Comparison of ENCODE assay signal across 8 cellular contexts in the genomic region with DNA sequence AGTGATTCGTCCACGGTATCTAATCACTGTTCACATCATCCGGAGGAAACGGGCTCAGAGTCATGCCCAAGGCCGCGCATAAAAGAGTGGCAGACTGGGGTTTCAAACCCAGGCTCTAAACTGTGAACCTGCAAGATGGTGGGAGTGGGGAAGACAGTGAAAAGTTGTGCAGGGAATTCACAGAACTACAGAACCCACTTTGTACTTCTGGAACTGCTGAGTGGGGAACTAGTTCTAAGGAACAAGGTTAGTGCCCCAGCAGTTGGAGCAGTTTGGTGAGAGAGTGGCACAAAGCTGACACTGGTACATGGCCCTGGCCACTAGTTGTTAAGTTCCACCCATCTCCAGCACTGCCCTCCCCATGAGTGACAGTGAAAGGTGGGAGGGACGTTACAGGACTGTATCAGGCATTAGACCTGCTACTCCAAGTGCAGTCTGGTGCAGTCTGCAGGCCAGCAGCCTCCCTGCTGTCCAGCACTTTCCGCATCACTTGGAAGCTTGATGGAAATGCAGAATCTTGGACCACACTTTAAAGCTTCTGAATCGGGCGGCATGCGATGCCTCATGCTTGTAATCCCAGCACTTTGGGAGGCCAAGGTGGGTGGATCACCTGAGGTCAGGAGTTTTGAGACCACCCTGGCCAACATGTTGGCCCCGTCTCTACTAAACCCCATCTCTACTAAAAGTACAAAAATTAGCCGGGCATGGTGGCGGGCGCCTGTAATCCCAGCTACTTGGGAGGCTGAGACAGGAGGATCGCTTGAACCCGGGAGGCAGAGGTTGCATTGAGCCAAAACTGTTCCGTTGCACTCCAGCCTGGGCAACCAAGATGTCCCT. TPM values are rescaled to one million over a fixed set of nuclear protein-coding genes. Genes with fewer than 3 reads are reported as not detected.
A peak's percentile ranks its signal among the peaks of the same experiment; 100 is the strongest.
DNase-seq lines count a peak whose midpoint lies in the region; ATAC-seq and TF ChIP-seq lines count a peak whose summit lies in the region.

No MANE protein-coding gene starts in this region.

- peak; percentile 13 for ATAC-seq in GM19395 (IDR thresholded peaks at IDR 0.05; ENCODE audit: unreplicated experiment)
- peak; percentile 37 for ATAC-seq in left ventricle myocardium superior
- no peak for ATAC-seq in GM21576 (IDR thresholded peaks at IDR 0.05; ENCODE audit: unreplicated experiment)

- DNase-seq in BE2C (peak; percentile 47), RKO (ENCODE audit: low spot score) (peak; percentile 69), left ventricle myocardium superior (peak; percentile 32), retinal pigment epithelial cell (ENCODE audit: low read depth) (no peak), inferior parietal cortex (ENCODE audit: extremely low spot score) (no peak)

- H3K27me3 ChIP-seq in BE2C: no peaks in the 10 kb centered on the region

- intact Hi-C loops in left ventricle myocardium superior (cut with micrococcal nuclease): loop anchor here (5.0 kb wide), 2 partner anchors 56 to 231 kb away; a partner anchor contains a TSS

- no peaks in the 10 kb centered on the region for H3K9me3 ChIP-seq in BE2C

- 60 to 62% (median 61%) methylated on average over 18 of the region's 18 CpGs for WGBS in adipose tissue, 3 donors

- no peaks in the 10 kb centered on the region for H3K36me3 ChIP-seq in BE2C

- H3K4me3 ChIP-seq in BE2C (ENCODE audit: low read depth, low read length): peak overlapping the region; percentile 51
- H3K4me3 ChIP-seq in retinal pigment epithelial cell (ENCODE audit: low read length): peak overlapping the region; percentile 43

- peak overlapping the region; percentile 30 for H3K27ac ChIP-seq in adipose tissue (ENCODE audit: low read depth, low read length)

- H3K4me1 ChIP-seq in BE2C: peaks cover 8% of the 10 kb centered on the region

- no peak for TF ChIP-seq CTCF in BE2C (IDR thresholded peaks at IDR 0.05; ENCODE audit: low read depth, low read length)
- TF ChIP-seq CTCF in retinal pigment epithelial cell (conservative IDR thresholded peaks at IDR 0.05; ENCODE audit: low read depth, low read length): no peak

RNA-seq across cellular contexts. Expression of a gene that starts 47.3 kb away (rescaled TPM):
- polyA plus RNA-seq in BE2C (2012; ENCODE audit: insufficient read depth, insufficient read length, low read depth): 11.4 TPM
- 10 to 100 TPM in 1 of 3 donors, 1 to 10 TPM in 2; 5.4 to 14.2 (median 5.6) TPM for polyA plus RNA-seq in adipose tissue
- total RNA-seq in left ventricle myocardium superior: 10.3 TPM

RNA-seq across cellular contexts. Expression of a gene that starts 56.3 kb away (rescaled TPM):
- 374 TPM for polyA plus RNA-seq in BE2C (2012; ENCODE audit: insufficient read depth, insufficient read length, low read depth)
- 100 to 1,000 TPM; 233 to 396 (median 326) TPM for polyA plus RNA-seq in adipose tissue
- total RNA-seq in left ventricle myocardium superior: 211 TPM

Comparison
In these comparisons a context has a peak if more than half of its experiments do, and no peak if none do; other contexts are left out.
1. DNase-seq: peak in BE2C (single experiment), RKO (single experiment) and left ventricle myocardium superior (single experiment); none in retinal pigment epithelial cell (single experiment) and inferior parietal cortex (single experiment).